19 cellular contexts compared by ENCODE assay signal in the genomic region with DNA sequence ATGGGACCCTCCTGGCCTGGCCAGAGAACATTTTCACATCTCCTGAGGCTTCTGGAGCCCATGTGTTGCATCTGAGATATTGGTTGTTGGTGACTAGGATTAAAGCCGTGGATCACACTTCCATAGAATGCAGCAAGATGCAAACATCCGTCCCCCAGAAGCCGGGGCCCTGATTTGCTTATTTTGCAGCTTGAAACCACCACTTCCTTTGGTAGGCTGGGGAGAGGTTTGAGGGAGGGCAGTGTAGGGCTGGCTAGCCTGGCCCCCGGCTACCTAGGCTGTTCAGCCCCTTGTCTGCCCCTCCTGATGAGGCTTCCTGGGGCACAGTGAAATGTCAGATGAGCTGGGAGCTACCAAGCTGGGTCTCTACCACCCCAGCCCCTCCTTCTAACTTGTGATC.
"Had no signal": no experiment of that assay in that cellular context is flagged by ENCODE, and none has a peak within 500 bp of the region (broad histone marks: within the 10 kb centered on the region; RNA-seq: fewer than 3 reads in every experiment).

No MANE protein-coding gene starts in this region.

- H3K27ac Mint-ChIP-seq: activated naive CD4-positive, alpha-beta T cell treated with anti-CD3 and anti-CD28 coated beads, Interleukin-2, amount 50 U/mL, for 72 hours; activated T-helper 1 cell treated with anti-CD3 and anti-CD28 coated beads, Interleukin-12 subunit alpha, Interleukin-12 subunit beta, Interleukin-2, Interleukin-4 antibody, amounts not matched to agents 30 ng/mL and 10 ng/mL and 1 ng/mL, durations not matched to agents 14 hours and 24 hours and 36 hours had no signal

- H3K4me1 Mint-ChIP-seq: neural crest cell had no signal

- H3K27me3 ChIP-seq: spleen, tibial nerve had no signal

- H3K4me3 ChIP-seq: spleen, tibial nerve had no signal

- H3K4me1 ChIP-seq: tibial nerve had no signal

- H3K9me3 ChIP-seq: spleen, tibial nerve had no signal

- H3K36me3 ChIP-seq: spleen, tibial nerve had no signal

- H3K27ac ChIP-seq: epithelial cell of prostate, spleen, tibial nerve, VCaP had no signal

- H3K4me3 Mint-ChIP-seq: activated T-helper 1 cell treated with anti-CD3 and anti-CD28 coated beads, Interleukin-12 subunit alpha, Interleukin-12 subunit beta, Interleukin-2, Interleukin-4 antibody, amounts not matched to agents 30 ng/mL and 10 ng/mL and 1 ng/mL, durations not matched to agents 14 hours and 24 hours and 36 hours; neural crest cell had no signal

- H3K9me3 Mint-ChIP-seq: activated naive CD4-positive, alpha-beta T cell treated with anti-CD3 and anti-CD28 coated beads, Interleukin-2, amount 50 U/mL, for 72 hours; activated T-helper 1 cell treated with anti-CD3 and anti-CD28 coated beads, Interleukin-12 subunit alpha, Interleukin-12 subunit beta, Interleukin-2, Interleukin-4 antibody, amounts not matched to agents 30 ng/mL and 10 ng/mL and 1 ng/mL, durations not matched to agents 14 hours and 24 hours and 36 hours; neural crest cell had no signal

- H3K36me3 Mint-ChIP-seq: activated naive CD4-positive, alpha-beta T cell treated with anti-CD3 and anti-CD28 coated beads, Interleukin-2, amount 50 U/mL, for 72 hours had no signal

- DNase-seq: activated CD4-positive, alpha-beta T cell treated with anti-CD3 and anti-CD28 coated beads for 1 hour; activated gamma-delta T cell treated with Interleukin-2 at 50 U/mL for 16 hours; activated T-cell treated with anti-CD3 and anti-CD28 coated beads for 4 hours; amniotic stem cell; foreskin fibroblast; hypothalamus; kidney; midbrain; retina; spleen; stimulated activated CD4-positive, alpha-beta T cell treated with anti-CD3 and anti-CD28 coated beads, Interleukin-4, amount 100 ng/mL, for 4 hours; T-helper 2 cell had no signal

- ATAC-seq: left lobe of liver had no signal
